Comparison of ENCODE assay signal across 1 cellular context in genomic region chr10:126907423-126907970, GRCh38.
TF ChIP-seq lines count a peak whose summit lies in the region.

No MANE protein-coding gene starts in this region.

TF ChIP-seq in IMR-90, 13 proteins besides CTCF, POLR2A, EP300 and RAD21 (continued from another document):
- TF ChIP-seq CEBPB (IDR thresholded peaks at IDR 0.05; ENCODE audit: low read depth, low read length): no peak
- no peak for TF ChIP-seq CHD1 (IDR thresholded peaks at IDR 0.05; ENCODE audit: low read depth, low read length)
- TF ChIP-seq BHLHE40 (IDR thresholded peaks at IDR 0.05; ENCODE audit: low read depth, low read length): no peak
- no peak for TF ChIP-seq FOS (IDR thresholded peaks at IDR 0.05; ENCODE audit: low read depth, low read length)
- TF ChIP-seq MAZ (IDR thresholded peaks at IDR 0.05; ENCODE audit: borderline replicate concordance, low read depth, low read length): no peak
- TF ChIP-seq SMC3 (IDR thresholded peaks at IDR 0.05; ENCODE audit: low read depth, low read length): no peak
- TF ChIP-seq, protein P1, sequence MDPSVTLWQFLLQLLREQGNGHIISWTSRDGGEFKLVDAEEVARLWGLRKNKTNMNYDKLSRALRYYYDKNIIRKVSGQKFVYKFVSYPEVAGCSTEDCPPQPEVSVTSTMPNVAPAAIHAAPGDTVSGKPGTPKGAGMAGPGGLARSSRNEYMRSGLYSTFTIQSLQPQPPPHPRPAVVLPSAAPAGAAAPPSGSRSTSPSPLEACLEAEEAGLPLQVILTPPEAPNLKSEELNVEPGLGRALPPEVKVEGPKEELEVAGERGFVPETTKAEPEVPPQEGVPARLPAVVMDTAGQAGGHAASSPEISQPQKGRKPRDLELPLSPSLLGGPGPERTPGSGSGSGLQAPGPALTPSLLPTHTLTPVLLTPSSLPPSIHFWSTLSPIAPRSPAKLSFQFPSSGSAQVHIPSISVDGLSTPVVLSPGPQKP (IDR thresholded peaks at IDR 0.05; ENCODE audit: borderline replicate concordance, low read depth, low read length): no peak
- no peak for TF ChIP-seq RFX5 (IDR thresholded peaks at IDR 0.05; ENCODE audit: low read depth, low read length)
- TF ChIP-seq MAFK (IDR thresholded peaks at IDR 0.05; ENCODE audit: low read depth, low read length): no peak
- TF ChIP-seq RCOR1 (IDR thresholded peaks at IDR 0.05; ENCODE audit: insufficient replicate concordance, low read length): no peak
- TF ChIP-seq, protein P2, sequence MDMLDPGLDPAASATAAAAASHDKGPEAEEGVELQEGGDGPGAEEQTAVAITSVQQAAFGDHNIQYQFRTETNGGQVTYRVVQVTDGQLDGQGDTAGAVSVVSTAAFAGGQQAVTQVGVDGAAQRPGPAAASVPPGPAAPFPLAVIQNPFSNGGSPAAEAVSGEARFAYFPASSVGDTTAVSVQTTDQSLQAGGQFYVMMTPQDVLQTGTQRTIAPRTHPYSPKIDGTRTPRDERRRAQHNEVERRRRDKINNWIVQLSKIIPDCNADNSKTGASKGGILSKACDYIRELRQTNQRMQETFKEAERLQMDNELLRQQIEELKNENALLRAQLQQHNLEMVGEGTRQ (IDR thresholded peaks at IDR 0.05; ENCODE audit: low read depth, low read length): no peak
- TF ChIP-seq MXI1 (IDR thresholded peaks at IDR 0.05; ENCODE audit: borderline replicate concordance, low read depth, low read length): no peak
